ENCODE assay signal across 25 cellular contexts in the genomic region with DNA sequence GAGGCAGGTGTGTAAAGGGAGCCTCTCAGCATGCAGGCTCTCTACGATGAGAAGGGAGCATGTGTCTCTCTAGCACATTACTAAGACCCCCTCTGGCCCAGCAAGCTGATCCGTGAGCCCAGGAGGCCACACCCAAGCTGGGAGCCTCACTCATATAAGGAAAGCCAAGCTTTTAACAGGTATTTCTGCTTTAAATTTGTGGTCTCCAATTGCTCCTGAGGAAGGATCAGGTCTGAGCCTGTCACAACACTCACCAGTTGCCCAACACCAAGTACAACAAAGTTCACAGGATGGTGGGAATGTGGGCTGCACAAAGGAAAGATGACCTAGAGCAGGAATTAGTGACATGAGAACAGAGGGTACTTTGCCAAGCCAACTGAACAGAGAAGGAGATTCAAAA.
"Had no signal": no experiment of that assay in that cellular context is flagged by ENCODE, and none has a peak within 500 bp of the region (broad histone marks: within the 10 kb centered on the region; RNA-seq: fewer than 3 reads in every experiment).

No MANE protein-coding gene starts in this region.

- H3K9me3 Mint-ChIP-seq: effector memory CD8-positive, alpha-beta T cell; immature natural killer cell; memory B cell; nephron; neural progenitor cell; stimulated activated naive CD8-positive, alpha-beta T cell treated with anti-CD3 and anti-CD28 coated beads, Interleukin-15, amount 100 ng/mL, for 72 hours had no signal

- H3K27me3 ChIP-seq: esophagus muscularis mucosa, neural progenitor cell, right atrium auricular region, suprapubic skin, transverse colon, upper lobe of right lung, uterus had no signal

- H3K4me1 Mint-ChIP-seq: memory B cell had no signal

- H3K36me3 ChIP-seq: neural progenitor cell, prostate gland, right atrium auricular region, transverse colon, uterus had no signal

- H3K4me3 Mint-ChIP-seq: effector memory CD8-positive, alpha-beta T cell; immature natural killer cell; memory B cell; nephron; neural progenitor cell; stimulated activated naive CD8-positive, alpha-beta T cell treated with anti-CD3 and anti-CD28 coated beads, Interleukin-15, amount 100 ng/mL, for 72 hours had no signal

- H3K27ac ChIP-seq: esophagus muscularis mucosa, lower lobe of right lung, neural progenitor cell, parathyroid adenoma, prostate gland, right atrium auricular region, suprapubic skin, transverse colon, upper lobe of right lung, uterus had no signal

- ATAC-seq: effector memory CD8-positive, alpha-beta T cell; left ventricle myocardium superior; lower lobe of right lung; sciatic nerve; stimulated activated naive CD8-positive, alpha-beta T cell treated with anti-CD3 and anti-CD28 coated beads, Interleukin-15, amount 100 ng/mL, for 72 hours; upper lobe of right lung had no signal

- H3K9me3 ChIP-seq: esophagus muscularis mucosa, lower lobe of right lung, prostate gland, right atrium auricular region, suprapubic skin, transverse colon, upper lobe of right lung, uterus had no signal

- H3K36me3 Mint-ChIP-seq: neural progenitor cell had no signal

- H3K4me1 ChIP-seq: lower lobe of right lung, parathyroid adenoma, prostate gland, right atrium auricular region, transverse colon, uterus had no signal

- H3K4me3 ChIP-seq: esophagus muscularis mucosa, lower lobe of right lung, neural progenitor cell, prostate gland, right atrium auricular region, smooth muscle cell, suprapubic skin, transverse colon, upper lobe of right lung, uterus had no signal

- H3K27me3 Mint-ChIP-seq: effector memory CD8-positive, alpha-beta T cell; memory B cell; stimulated activated naive CD8-positive, alpha-beta T cell treated with anti-CD3 and anti-CD28 coated beads, Interleukin-15, amount 100 ng/mL, for 72 hours had no signal

- DNase-seq: cortex of kidney; effector memory CD8-positive, alpha-beta T cell; hypothalamus; immature natural killer cell; left ventricle myocardium superior; lower lobe of right lung; stimulated activated CD4-positive, alpha-beta T cell treated with anti-CD3 and anti-CD28 coated beads, Interleukin-12 subunit alpha, Interleukin-12 subunit beta, amount 100 ng/mL, for 4 hours; stimulated activated CD4-positive, alpha-beta T cell treated with anti-CD3 and anti-CD28 coated beads, Interleukin-1b, Interleukin-23, amount 100 ng/mL, for 48 hours; stimulated activated CD4-positive, alpha-beta T cell treated with anti-CD3 and anti-CD28 coated beads, Interleukin-4, amount 100 ng/mL, for 1 hour; stimulated activated CD8-positive, alpha-beta memory T cell treated with anti-CD3 and anti-CD28 coated beads, Interleukin-4, amount 100 ng/mL, for 48 hours; stimulated activated naive CD4-positive, alpha-beta T cell; stimulated activated naive CD8-positive, alpha-beta T cell treated with anti-CD3 and anti-CD28 coated beads, Interleukin-15, amount 100 ng/mL, for 72 hours; transverse colon; upper lobe of right lung; uterus had no signal

- H3K27ac Mint-ChIP-seq: memory B cell; nephron; stimulated activated naive CD8-positive, alpha-beta T cell treated with anti-CD3 and anti-CD28 coated beads, Interleukin-15, amount 100 ng/mL, for 72 hours had no signal
